ENCODE assay signal across 21 cellular contexts in genomic region chr2:10891391-10891790, GRCh38. TPM values are rescaled to one million over a fixed set of nuclear protein-coding genes. Genes with fewer than 3 reads are reported as not detected.
DNase-seq lines count a peak whose midpoint lies in the region; ATAC-seq and TF ChIP-seq lines count a peak whose summit lies in the region.
"Had no signal": no experiment of that assay in that cellular context is flagged by ENCODE, and none has a peak within 500 bp of the region (broad histone marks: within the 10 kb centered on the region; RNA-seq: fewer than 3 reads in every experiment).

No MANE protein-coding gene starts in this region.

- H3K27ac ChIP-seq in right cardiac atrium (ENCODE audit: low read length) (no peak overlapping the region), WERI-Rb-1 (no peak overlapping the region)
- H3K27ac ChIP-seq: BLaER1 treated with 17β-estradiol and CSF1 and Interleukin-3, amounts not matched to agents 10 nM and 100 nM had no signal

- no peak overlapping the region for H3K4me3 ChIP-seq in right cardiac atrium (ENCODE audit: low read length)
- H3K4me3 ChIP-seq in WERI-Rb-1 (ENCODE audit: low read depth, low read length): no peak overlapping the region
- H3K4me3 ChIP-seq: BLaER1 treated with 17β-estradiol and CSF1 and Interleukin-3, amounts not matched to agents 10 nM and 100 nM; GM23338 had no signal

- TF ChIP-seq POLR2A in GM18505 (IDR thresholded peaks at IDR 0.05; ENCODE audit: borderline replicate concordance, extremely low read depth, insufficient read depth, insufficient read length): no peak

- DNase-seq in left ventricle myocardium superior (no peak), right cardiac atrium (no peak), WERI-Rb-1 (peak; percentile 3), mesenteric fat pad (ENCODE audit: low spot score) (peak; percentile 82)
- no peak for DNase-seq in activated CD4-positive, alpha-beta T cell treated with anti-CD3 and anti-CD28 coated beads for 1 hour
- DNase-seq: Caco-2; CD4-positive, alpha-beta T cell; DMS79 treated with DMSO at 0.1 percent for 48 hours; H9; Karpas-422; NCI-H1092; NCI-H1417 treated with DMSO at 0.1 percent for 48 hours; NCI-H187 treated with DMSO at 0.1 percent for 48 hours; NCI-H69; Right ventricle myocardium superior; RPMI8226 had no signal

- peaks cover 2% of the 10 kb centered on the region for H3K4me1 ChIP-seq in right cardiac atrium (ENCODE audit: control insufficient read depth, insufficient read depth, low read length)
- H3K4me1 ChIP-seq: Caco-2 had no signal

- 86% methylated on average over 6 of the region's 6 CpGs for whole genome bisulfite sequencing in right cardiac atrium

- H3K36me3 ChIP-seq in WERI-Rb-1: no peaks in the 10 kb centered on the region
- H3K36me3 ChIP-seq: BLaER1 treated with 17β-estradiol and CSF1 and Interleukin-3, amounts not matched to agents 10 nM and 100 nM had no signal

- H3K27me3 ChIP-seq in right cardiac atrium (ENCODE audit: control insufficient read depth, insufficient read depth): no peaks in the 10 kb centered on the region
- no peaks in the 10 kb centered on the region for H3K27me3 ChIP-seq in WERI-Rb-1 (ENCODE audit: insufficient read depth, low read depth, severe bottlenecking)
- H3K27me3 ChIP-seq: BLaER1 treated with 17β-estradiol and CSF1 and Interleukin-3, amounts not matched to agents 10 nM and 100 nM had no signal

- H3K9me3 ChIP-seq in right cardiac atrium (ENCODE audit: control insufficient read depth, low read length) (no peaks in the 10 kb centered on the region), WERI-Rb-1 (ENCODE audit: severe bottlenecking) (no peaks in the 10 kb centered on the region)
- H3K9me3 ChIP-seq: Caco-2 had no signal

- ATAC-seq in left ventricle myocardium superior (peak; percentile 5), right cardiac atrium (no peak), GM18868 (IDR thresholded peaks at IDR 0.05; ENCODE audit: unreplicated experiment) (no peak), GM18505 (IDR thresholded peaks at IDR 0.05; ENCODE audit: unreplicated experiment) (no peak)
- ATAC-seq: GM23338, HepG2 had no signal

- no peak for TF ChIP-seq CTCF in WERI-Rb-1 (IDR thresholded peaks at IDR 0.05; ENCODE audit: low read depth, low read length)

- intact Hi-C loops in left ventricle myocardium superior (cut with micrococcal nuclease): no loop called here
- intact Hi-C loops in right cardiac atrium (cut with DNase I): no loop called here

RNA-seq across cellular contexts. Expression of gene KCNF1, which starts 20.3 kb away (rescaled TPM):
- 0.17 TPM for total RNA-seq in left ventricle myocardium superior
- under 1 TPM; 0.45 to 0.76 (median 0.58) TPM for total RNA-seq in right cardiac atrium
- 0.52 TPM for polyA plus RNA-seq in right cardiac atrium
- total RNA-seq in mesenteric fat pad: 0.13 TPM
- total RNA-seq: CD4-positive, alpha-beta T cell; Right ventricle myocardium superior had no signal

Comparison
In these comparisons a context has a peak if more than half of its experiments do, and no peak if none do; other contexts are left out.
1. DNase-seq: peak in WERI-Rb-1 (single experiment) and mesenteric fat pad (single experiment); none in left ventricle myocardium superior (single experiment), right cardiac atrium (0 of 3) and activated CD4-positive, alpha-beta T cell treated with anti-CD3 and anti-CD28 coated beads for 1 hour (single experiment).